Comparison of ENCODE assay signal across 1 cellular context in genomic region chr16:47374629-47375028, GRCh38.
TF ChIP-seq lines count a peak whose summit lies in the region.

No MANE protein-coding gene starts in this region.

TF ChIP-seq in HepG2, 621 proteins besides CTCF, POLR2A, EP300 and RAD21 (continued from another document):
- TF ChIP-seq, protein P1, sequence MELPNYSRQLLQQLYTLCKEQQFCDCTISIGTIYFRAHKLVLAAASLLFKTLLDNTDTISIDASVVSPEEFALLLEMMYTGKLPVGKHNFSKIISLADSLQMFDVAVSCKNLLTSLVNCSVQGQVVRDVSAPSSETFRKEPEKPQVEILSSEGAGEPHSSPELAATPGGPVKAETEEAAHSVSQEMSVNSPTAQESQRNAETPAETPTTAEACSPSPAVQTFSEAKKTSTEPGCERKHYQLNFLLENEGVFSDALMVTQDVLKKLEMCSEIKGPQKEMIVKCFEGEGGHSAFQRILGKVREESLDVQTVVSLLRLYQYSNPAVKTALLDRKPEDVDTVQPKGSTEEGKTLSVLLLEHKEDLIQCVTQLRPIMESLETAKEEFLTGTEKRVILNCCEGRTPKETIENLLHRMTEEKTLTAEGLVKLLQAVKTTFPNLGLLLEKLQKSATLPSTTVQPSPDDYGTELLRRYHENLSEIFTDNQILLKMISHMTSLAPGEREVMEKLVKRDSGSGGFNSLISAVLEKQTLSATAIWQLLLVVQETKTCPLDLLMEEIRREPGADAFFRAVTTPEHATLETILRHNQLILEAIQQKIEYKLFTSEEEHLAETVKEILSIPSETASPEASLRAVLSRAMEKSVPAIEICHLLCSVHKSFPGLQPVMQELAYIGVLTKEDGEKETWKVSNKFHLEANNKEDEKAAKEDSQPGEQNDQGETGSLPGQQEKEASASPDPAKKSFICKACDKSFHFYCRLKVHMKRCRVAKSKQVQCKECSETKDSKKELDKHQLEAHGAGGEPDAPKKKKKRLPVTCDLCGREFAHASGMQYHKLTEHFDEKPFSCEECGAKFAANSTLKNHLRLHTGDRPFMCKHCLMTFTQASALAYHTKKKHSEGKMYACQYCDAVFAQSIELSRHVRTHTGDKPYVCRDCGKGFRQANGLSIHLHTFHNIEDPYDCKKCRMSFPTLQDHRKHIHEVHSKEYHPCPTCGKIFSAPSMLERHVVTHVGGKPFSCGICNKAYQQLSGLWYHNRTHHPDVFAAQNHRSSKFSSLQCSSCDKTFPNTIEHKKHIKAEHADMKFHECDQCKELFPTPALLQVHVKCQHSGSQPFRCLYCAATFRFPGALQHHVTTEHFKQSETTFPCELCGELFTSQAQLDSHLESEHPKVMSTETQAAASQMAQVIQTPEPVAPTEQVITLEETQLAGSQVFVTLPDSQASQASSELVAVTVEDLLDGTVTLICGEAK (IDR thresholded peaks at IDR 0.05) = no peak
- TF ChIP-seq, protein P1 (CRISPR knock-in tag; IDR thresholded peaks at IDR 0.05) = no peak
- TF ChIP-seq ZNF143 (CRISPR knock-in tag; IDR thresholded peaks at IDR 0.05) (no peak), EHMT2 (IDR thresholded peaks at IDR 0.05; ENCODE audit: borderline replicate concordance, low read depth, low read length) (no peak), ZNF607 (CRISPR knock-in tag; IDR thresholded peaks at IDR 0.05; ENCODE audit: borderline replicate concordance) (no peak), ZNF629 (CRISPR knock-in tag; conservative IDR thresholded peaks at IDR 0.05) (no peak), MTF1 (CRISPR knock-in tag; IDR thresholded peaks at IDR 0.05) (no peak), FOXM1 (CRISPR knock-in tag; IDR thresholded peaks at IDR 0.05) (no peak)
